ENCODE assay signal across 18 cellular contexts in genomic region chr22:24437091-24437490, GRCh38. TPM values are rescaled to one million over a fixed set of nuclear protein-coding genes. Genes with fewer than 3 reads are reported as not detected.
DNase-seq lines count a peak whose midpoint lies in the region; ATAC-seq and TF ChIP-seq lines count a peak whose summit lies in the region.
"Had no signal": no experiment of that assay in that cellular context is flagged by ENCODE, and none has a peak within 500 bp of the region (broad histone marks: within the 10 kb centered on the region; RNA-seq: fewer than 3 reads in every experiment).

No MANE protein-coding gene starts in this region.

- H2BK12ac ChIP-seq in trophoblast cell (ENCODE audit: low read length): no peak overlapping the region

- no peak overlapping the region for H2BK5ac ChIP-seq in trophoblast cell (ENCODE audit: low read depth, low read length, poor library complexity)

- H3K14ac ChIP-seq in trophoblast cell (ENCODE audit: low read length): no peak overlapping the region

- H3K4me1 Mint-ChIP-seq in CD4-positive, alpha-beta memory T cell: peaks cover 28 to 84% (median 64%) of the 10 kb centered on the region in 4 donors
- H3K4me1 Mint-ChIP-seq in GM23338 (no peaks in the 10 kb centered on the region), nephron (peaks cover 34% of the 10 kb centered on the region)
- peaks cover 33% of the 10 kb centered on the region for H3K4me1 Mint-ChIP-seq in activated T-helper 17 cell treated with anti-CD3 and anti-CD28 coated beads, Interleukin-2, amount 50 U/mL, for 72 hours

- H3K36me3 ChIP-seq in CD4-positive, alpha-beta memory T cell (ENCODE audit: insufficient read depth, low read length): peaks cover 52% of the 10 kb centered on the region
- H3K36me3 ChIP-seq in GM23338 (ENCODE audit: insufficient read depth): no peaks in the 10 kb centered on the region
- no peaks in the 10 kb centered on the region for H3K36me3 ChIP-seq in trophoblast cell (ENCODE audit: control insufficient read depth in 1 of 2, insufficient read depth in 2 of 2, low read length in 2 of 2)
- H3K36me3 ChIP-seq: HAP-1, vagina had no signal

- H3K27me3 Mint-ChIP-seq in CD4-positive, alpha-beta memory T cell: peaks cover 0 to 3% of the 10 kb centered on the region in 2 donors
- H3K27me3 Mint-ChIP-seq in GM23338 (ENCODE audit: insufficient read depth, low read depth, poor library complexity) (peaks cover 8% of the 10 kb centered on the region), nephron (ENCODE audit: low read depth) (peaks cover 8% of the 10 kb centered on the region)
- no peaks in the 10 kb centered on the region for H3K27me3 Mint-ChIP-seq in activated T-helper 17 cell treated with anti-CD3 and anti-CD28 coated beads, Interleukin-2, amount 50 U/mL, for 72 hours

- H2AFZ ChIP-seq in GM23338: no peak overlapping the region
- no peak overlapping the region for H2AFZ ChIP-seq in trophoblast cell (ENCODE audit: insufficient read depth, low read length, poor library complexity)

- no peak overlapping the region for H3K23ac ChIP-seq in trophoblast cell (ENCODE audit: low read length)

- DNase-seq in CD4-positive, alpha-beta memory T cell: no peak
- no peak for DNase-seq in GM23338 (ENCODE audit: low spot score)
- DNase-seq in kidney glomerular epithelial cell (lab: John Stamatoyannopoulos, UW): no peak
- DNase-seq in trophoblast cell: no peak
- DNase-seq in CD1c-positive myeloid dendritic cell (ENCODE audit: extremely low spot score): no peak
- DNase-seq: amygdala; heart right ventricle; NCI-H187 treated with DMSO at 0.1 percent for 48 hours; NCI-H774; nephron progenitor cell; stimulated activated CD4-positive, alpha-beta T cell treated with anti-CD3 and anti-CD28 coated beads, Interleukin-4, amount 100 ng/mL, for 1 hour had no signal

- peaks cover 0 to 2% (median 0%) of the 10 kb centered on the region in 8 donors for H3K9me3 Mint-ChIP-seq in CD4-positive, alpha-beta memory T cell
- H3K9me3 Mint-ChIP-seq in GM23338 (no peaks in the 10 kb centered on the region), nephron (no peaks in the 10 kb centered on the region)
- H3K9me3 Mint-ChIP-seq in activated T-helper 17 cell treated with anti-CD3 and anti-CD28 coated beads, Interleukin-2, amount 50 U/mL, for 72 hours: no peaks in the 10 kb centered on the region
- H3K9me3 Mint-ChIP-seq: nephron progenitor cell had no signal

- H3K4me2 ChIP-seq in GM23338 (no peak overlapping the region), trophoblast cell (ENCODE audit: low read length) (no peak overlapping the region)

- no peaks in the 10 kb centered on the region for H3K27me3 ChIP-seq in CD4-positive, alpha-beta memory T cell (ENCODE audit: insufficient read depth, low read length)
- no peaks in the 10 kb centered on the region for H3K27me3 ChIP-seq in GM23338 (ENCODE audit: insufficient read depth)
- H3K27me3 ChIP-seq in trophoblast cell (ENCODE audit: insufficient read depth, low read length): no peaks in the 10 kb centered on the region
- H3K27me3 ChIP-seq: esophagus muscularis mucosa, heart right ventricle, right lobe of liver, vagina had no signal

- no peak overlapping the region for H2BK120ac ChIP-seq in trophoblast cell (ENCODE audit: insufficient read depth, low read length, poor library complexity)

- no peak overlapping the region for H2AK5ac ChIP-seq in trophoblast cell (ENCODE audit: low read length)

- no peak overlapping the region for H4K91ac ChIP-seq in trophoblast cell (ENCODE audit: low read depth, low read length)

- no peaks in the 10 kb centered on the region for H3K9me2 ChIP-seq in GM23338 (ENCODE audit: insufficient read depth)

- H3K79me2 ChIP-seq in GM23338 (replicated peaks; ENCODE audit: insufficient read depth): no peaks in the 10 kb centered on the region
- H3K79me2 ChIP-seq in trophoblast cell (ENCODE audit: control insufficient read depth, insufficient read depth, low read length, poor library complexity): no peaks in the 10 kb centered on the region

- H3K4me1 ChIP-seq in CD4-positive, alpha-beta memory T cell (ENCODE audit: insufficient read depth, low read length): peaks cover 57% of the 10 kb centered on the region
- H3K4me1 ChIP-seq in GM23338 (ENCODE audit: insufficient read depth) (no peaks in the 10 kb centered on the region), trophoblast cell (ENCODE audit: control insufficient read depth in 1 of 2, insufficient read depth in 2 of 2, low read length in 2 of 2) (no peaks in the 10 kb centered on the region)
- H3K4me1 ChIP-seq: HAP-1 had no signal

- H3K18ac ChIP-seq in trophoblast cell (ENCODE audit: low read length): no peak overlapping the region

- no peaks in the 10 kb centered on the region for H3K79me1 ChIP-seq in trophoblast cell (ENCODE audit: low read length)

- no CpG with 5 or more reads among the region's 4 CpGs for WGBS in trophoblast cell (ENCODE audit: extremely low coverage, insufficient coverage, insufficient read length)

- H3K4me3 ChIP-seq in CD4-positive, alpha-beta memory T cell (ENCODE audit: low read length in 2 of 2): no peak overlapping the region
- H3K4me3 ChIP-seq in GM23338: no peak overlapping the region
- no peak overlapping the region for H3K4me3 ChIP-seq in trophoblast cell (ENCODE audit: low read depth, low read length)
- H3K4me3 ChIP-seq: esophagus muscularis mucosa, HAP-1, heart right ventricle, right lobe of liver, vagina had no signal

- H4K20me1 ChIP-seq in GM23338 (replicated peaks; ENCODE audit: insufficient read depth): no peaks in the 10 kb centered on the region; the same call in 1 of the 2 replicates

- intact Hi-C loops in CD4-positive, alpha-beta memory T cell (cut with micrococcal nuclease): no loop called here

- no peak for ATAC-seq in GM23338
- ATAC-seq in activated T-helper 17 cell treated with anti-CD3 and anti-CD28 coated beads, Interleukin-2, amount 50 U/mL, for 72 hours (replicated peaks): no peak
- ATAC-seq: heart right ventricle, right lobe of liver had no signal

- H3K27ac Mint-ChIP-seq in CD4-positive, alpha-beta memory T cell: peak overlapping the region in 5 of 7 donors; percentile 48 to 91 (median 79)
- H3K27ac Mint-ChIP-seq in GM23338: 0 out of 2 replicates have a peak overlapping the region, but pooled peaks have one; percentile 36
- peak overlapping the region; percentile 100 for H3K27ac Mint-ChIP-seq in activated T-helper 17 cell treated with anti-CD3 and anti-CD28 coated beads, Interleukin-2, amount 50 U/mL, for 72 hours
- H3K27ac Mint-ChIP-seq in nephron: peak overlapping the region in 2 of 3 experiments; percentile 39 to 87
- H3K27ac Mint-ChIP-seq: nephron progenitor cell had no signal

- H3F3A ChIP-seq in GM23338 (replicated peaks; ENCODE audit: low read depth): no peaks in the 10 kb centered on the region

- H3K9me3 ChIP-seq in CD4-positive, alpha-beta memory T cell (ENCODE audit: control insufficient read depth in 1 of 2, low read length in 2 of 2): no peaks in the 10 kb centered on the region
- H3K9me3 ChIP-seq in trophoblast cell (ENCODE audit: insufficient read depth, low read depth, low read length): no peaks in the 10 kb centered on the region
- H3K9me3 ChIP-seq: esophagus muscularis mucosa, HAP-1, heart right ventricle, right lobe of liver, vagina had no signal

- H3K27ac ChIP-seq in CD4-positive, alpha-beta memory T cell (ENCODE audit: low read depth, low read length): no peak overlapping the region
- H3K27ac ChIP-seq in GM23338 (ENCODE audit: low read depth): no peak overlapping the region
- no peak overlapping the region for H3K27ac ChIP-seq in trophoblast cell (ENCODE audit: low read depth, low read length)
- H3K27ac ChIP-seq: vagina had no signal

- H3K9ac ChIP-seq in trophoblast cell (ENCODE audit: low read length): no peak overlapping the region

- H4K12ac ChIP-seq in trophoblast cell (ENCODE audit: low read depth, low read length): no peak overlapping the region

- no peak for TF ChIP-seq CTCF in GM23338 (conservative IDR thresholded peaks at IDR 0.05; ENCODE audit: low read depth in 2 of 2)
- TF ChIP-seq CTCF in nephron (IDR thresholded peaks at IDR 0.05; ENCODE audit: unreplicated experiment in 3 of 3): no peak

- peak overlapping the region in 1 of 8 donors; percentile 43 for H3K4me3 Mint-ChIP-seq in CD4-positive, alpha-beta memory T cell
- H3K4me3 Mint-ChIP-seq in GM23338 (no peak overlapping the region), nephron (no peak overlapping the region)
- H3K4me3 Mint-ChIP-seq in activated T-helper 17 cell treated with anti-CD3 and anti-CD28 coated beads, Interleukin-2, amount 50 U/mL, for 72 hours: peak overlapping the region; percentile 97
- H3K4me3 Mint-ChIP-seq: nephron progenitor cell had no signal

- CTCF ChIA-PET in CD4-positive, alpha-beta memory T cell (lab: Charles Lee; ENCODE audit: partially characterized antibody): no interaction called here

- H3K36me3 Mint-ChIP-seq in CD4-positive, alpha-beta memory T cell: peaks cover 35 to 61% of the 10 kb centered on the region in 2 donors
- H3K36me3 Mint-ChIP-seq in GM23338 (ENCODE audit: low read depth): no peaks in the 10 kb centered on the region; the same call in 2 of the 3 replicates
- peaks cover 91% of the 10 kb centered on the region for H3K36me3 Mint-ChIP-seq in activated T-helper 17 cell treated with anti-CD3 and anti-CD28 coated beads, Interleukin-2, amount 50 U/mL, for 72 hours (ENCODE audit: low read depth)
- H3K36me3 Mint-ChIP-seq in nephron (ENCODE audit: low read depth): no peaks in the 10 kb centered on the region

- POLR2A ChIA-PET in CD4-positive, alpha-beta memory T cell (lab: Charles Lee; ENCODE audit: partially characterized antibody): interaction anchor here (5.0 kb wide), 1 partner anchor 10 kb away, joined by 35 read pairs; the partner anchor contains the start of gene ADORA2A

- no peak overlapping the region for H3K4ac ChIP-seq in trophoblast cell (ENCODE audit: low read depth, low read length)

- no peak overlapping the region for H4K8ac ChIP-seq in trophoblast cell (ENCODE audit: low read depth, low read length)

TF ChIP-seq in GM23338, 12 proteins besides CTCF, POLR2A, EP300 and RAD21 (continues in another document):
- no peak for TF ChIP-seq NANOG (IDR thresholded peaks at IDR 0.05; ENCODE audit: borderline replicate concordance)
- TF ChIP-seq EZH2 (IDR thresholded peaks at IDR 0.05; ENCODE audit: low read depth, unreplicated experiment): no peak
- no peak for TF ChIP-seq JUNB (IDR thresholded peaks at IDR 0.05; ENCODE audit: unreplicated experiment)

RNA-seq across cellular contexts. Expression of gene ADORA2A, which starts 9.7 kb away (rescaled TPM):
- total RNA-seq in CD4-positive, alpha-beta memory T cell: 10 to 100 TPM; 34.5 to 35.0 TPM
- 10 to 100 TPM; 66.7 to 74.7 TPM for polyA plus RNA-seq in CD4-positive, alpha-beta memory T cell
- 11.0 and 13.5 TPM in 2 replicates for total RNA-seq in GM23338 (2014; rRNA removed; shearing (Covaris generic))
- 3.4 and 4.1 TPM in 2 replicates for polyA plus RNA-seq in GM23338 (2016; fragmentation: Nextera tagmentation; extraction: Ambion mirVana)
- 10 to 100 TPM; 25.9 to 47.8 TPM for total RNA-seq in activated T-helper 17 cell treated with anti-CD3 and anti-CD28 coated beads, Interleukin-2, amount 50 U/mL, for 72 hours
- 2.0 and 2.6 TPM in 2 replicates for polyA plus RNA-seq in trophoblast cell (2013)

RNA-seq across cellular contexts. Expression of gene UPB1, which starts 58.0 kb away (rescaled TPM):
- 1 to 10 TPM; 1.1 to 1.4 TPM for total RNA-seq in CD4-positive, alpha-beta memory T cell
- polyA plus RNA-seq in CD4-positive, alpha-beta memory T cell: not detected
- total RNA-seq in GM23338 (2014; rRNA removed; shearing (Covaris generic)): 0.16 TPM in 1 of 2 replicates, not detected in the other
- polyA plus RNA-seq in GM23338 (2016; fragmentation: Nextera tagmentation; extraction: Ambion mirVana): 0.13 and 0.14 TPM in 2 replicates
- total RNA-seq in activated T-helper 17 cell treated with anti-CD3 and anti-CD28 coated beads, Interleukin-2, amount 50 U/mL, for 72 hours: 1 to 10 TPM in 1 of 2 donors, not detected in 1; 1.5 TPM
- 0.03 and 0.04 TPM in 2 replicates for polyA plus RNA-seq in trophoblast cell (2013)
- total RNA-seq: activated CD8-positive, alpha-beta memory T cell treated with anti-CD3 and anti-CD28 coated beads for 36 hours; vagina had no signal

Comparison
In these comparisons a context has a peak if more than half of its experiments do, and no peak if none do; other contexts are left out.
1. H3K27ac Mint-ChIP-seq: peak in every context shown above with its lines; median percentile 100 in activated T-helper 17 cell treated with anti-CD3 and anti-CD28 coated beads, Interleukin-2, amount 50 U/mL, for 72 hours; 79 in CD4-positive, alpha-beta memory T cell; 63 in nephron; 36 in GM23338.